ENCODE assay signal across 8 cellular contexts in genomic region chr20:33554914-33555420, GRCh38.
DNase-seq lines count a peak whose midpoint lies in the region; ATAC-seq and TF ChIP-seq lines count a peak whose summit lies in the region.

No MANE protein-coding gene starts in this region.

- peak overlapping the region; percentile 47 for H3K4me3 ChIP-seq in psoas muscle

- CTCF ChIA-PET in Calu3 (lab: Charles Lee), result interaction anchor here (0.6 to 1.0 kb wide), 6 partner anchors 22 to 98 kb away, joined by 3 to 6 read pairs (median 3); partner anchors contain the start of gene CBFA2T2

- H3K27me3 ChIP-seq in psoas muscle (ENCODE audit: insufficient read depth in 3 of 3, low read length in 2 of 3), result no peaks in the 10 kb centered on the region

- H3K36me3 Mint-ChIP-seq in Calu3 (ENCODE audit: insufficient read depth, unreplicated experiment), result peaks cover 24% of the 10 kb centered on the region

- TF ChIP-seq CTCF in Calu3 (IDR thresholded peaks at IDR 0.05; ENCODE audit: unreplicated experiment) (no peak), psoas muscle (IDR thresholded peaks at IDR 0.05) (no peak)

- peak overlapping the region; percentile 70 for H3K27ac Mint-ChIP-seq in Calu3 (ENCODE audit: unreplicated experiment)

- H3K4me1 ChIP-seq in psoas muscle, result peaks cover 16% of the 10 kb centered on the region

- H3K4me3 Mint-ChIP-seq in Calu3 (ENCODE audit: low read depth, unreplicated experiment), result no peak overlapping the region

- no TSS peak for BruUV-seq in Calu3 (replicated peaks; lab: Mats Ljungman, UMichigan)

- DNase-seq in Calu3, result peak; percentile 51
- peak; percentile 100 for DNase-seq in NCI-H2171 treated with DMSO at 0.1 percent for 48 hours (lab: John Stamatoyannopoulos, UW)
- DNase-seq in activated CD4-positive, alpha-beta T cell treated with anti-CD3 and anti-CD28 coated beads, Interleukin-2, amount 50 U/mL, for 1 hour, result peak; percentile 19
- DNase-seq in fibroblast of the conjunctiva (ENCODE audit: low read depth), result peak; percentile 94
- DNase-seq in psoas muscle, result no peak
- no peak for DNase-seq in NOMO-1 treated with dmso at 0.1 percent for 144 hours (lab: John Stamatoyannopoulos, UW; ENCODE audit: unreplicated experiment)

- intact Hi-C loops in Calu3 (cut with micrococcal nuclease; ENCODE audit: unreplicated experiment), result no loop called here
- intact Hi-C loops in psoas muscle (cut with DNase I), result no loop called here

- no peaks in the 10 kb centered on the region for H3K27me3 Mint-ChIP-seq in Calu3 (ENCODE audit: unreplicated experiment)

- H3K4me1 Mint-ChIP-seq in Calu3 (ENCODE audit: low read depth, unreplicated experiment), result peaks cover 22% of the 10 kb centered on the region

- H3K36me3 ChIP-seq in psoas muscle (ENCODE audit: insufficient read depth in 1 of 2, low read depth in 1 of 2), result peaks cover 0 to 6% of the 10 kb centered on the region in 2 donors

- ATAC-seq in HG03139 (IDR thresholded peaks at IDR 0.05; ENCODE audit: unreplicated experiment), result peak; percentile 73
- ATAC-seq in psoas muscle, result peak; percentile 56 to 90 (median 84)

- peak; percentile 83 for TF ChIP-seq POLR2A in GM19099 (IDR thresholded peaks at IDR 0.05; ENCODE audit: extremely low read depth, insufficient read length, low read depth)

- peak overlapping the region; percentile 65 for H3K27ac ChIP-seq in psoas muscle

- no peaks in the 10 kb centered on the region for H3K9me3 ChIP-seq in psoas muscle

- WGBS in psoas muscle, 3 donors, result 20 to 31% (median 24%) methylated on average over 2 of the region's 2 CpGs

- no peaks in the 10 kb centered on the region for H3K9me3 Mint-ChIP-seq in Calu3 (ENCODE audit: low read depth, unreplicated experiment)

Comparison
In these comparisons a context has a peak if more than half of its experiments do, and no peak if none do; other contexts are left out.
1. DNase-seq: peak in Calu3 (single experiment), NCI-H2171 treated with DMSO at 0.1 percent for 48 hours (single experiment), activated CD4-positive, alpha-beta T cell treated with anti-CD3 and anti-CD28 coated beads, Interleukin-2, amount 50 U/mL, for 1 hour (single experiment) and fibroblast of the conjunctiva (single experiment); none in psoas muscle (0 of 2) and NOMO-1 treated with dmso at 0.1 percent for 144 hours (single experiment).